ENCODE assay signal across 19 cellular contexts in genomic region chr1:3465091-3465934, GRCh38. TPM values are rescaled to one million over a fixed set of nuclear protein-coding genes. Genes with fewer than 3 reads are reported as not detected.
DNase-seq lines count a peak whose midpoint lies in the region; ATAC-seq and TF ChIP-seq lines count a peak whose summit lies in the region.
"Had no signal": no experiment of that assay in that cellular context is flagged by ENCODE, and none has a peak within 500 bp of the region (broad histone marks: within the 10 kb centered on the region; RNA-seq: fewer than 3 reads in every experiment).

No MANE protein-coding gene starts in this region.

- H3K4me3 Mint-ChIP-seq in neural crest cell, result no peak overlapping the region
- H3K4me3 Mint-ChIP-seq in CD8-positive, alpha-beta T cell, result no peak overlapping the region
- H3K4me3 Mint-ChIP-seq: activated naive CD8-positive, alpha-beta T cell treated with anti-CD3 and anti-CD28 coated beads for 36 hours; CD4-positive, CD25-positive, alpha-beta regulatory T cell had no signal

- H3K4me1 Mint-ChIP-seq in neural crest cell, result peaks cover 11% of the 10 kb centered on the region
- no peaks in the 10 kb centered on the region for H3K4me1 Mint-ChIP-seq in CD8-positive, alpha-beta T cell (ENCODE audit: low read depth)
- H3K4me1 Mint-ChIP-seq: activated naive CD8-positive, alpha-beta T cell treated with anti-CD3 and anti-CD28 coated beads for 36 hours; CD4-positive, CD25-positive, alpha-beta regulatory T cell had no signal

- H3K9me3 Mint-ChIP-seq in neural crest cell, result no peaks in the 10 kb centered on the region
- no peaks in the 10 kb centered on the region for H3K9me3 Mint-ChIP-seq in CD8-positive, alpha-beta T cell
- H3K9me3 Mint-ChIP-seq: activated naive CD8-positive, alpha-beta T cell treated with anti-CD3 and anti-CD28 coated beads for 36 hours; CD4-positive, CD25-positive, alpha-beta regulatory T cell had no signal

- H3K27ac ChIP-seq in right atrium auricular region (no peak overlapping the region), esophagus squamous epithelium (peak overlapping the region; percentile 17 to 68 (median 38)), vagina (peak overlapping the region; percentile 63), A673 (ENCODE audit: low read depth, low read length, poor library complexity, severe bottlenecking) (no peak overlapping the region)
- no peak overlapping the region for H3K27ac ChIP-seq in CD8-positive, alpha-beta T cell (ENCODE audit: low read depth, low read length)
- H3K27ac ChIP-seq: GM23248, hepatocyte had no signal

- no peaks in the 10 kb centered on the region for H3K27me3 Mint-ChIP-seq in neural crest cell (ENCODE audit: low read depth)
- no peaks in the 10 kb centered on the region for H3K27me3 Mint-ChIP-seq in CD8-positive, alpha-beta T cell (ENCODE audit: low read depth)
- H3K27me3 Mint-ChIP-seq: activated naive CD8-positive, alpha-beta T cell treated with anti-CD3 and anti-CD28 coated beads for 36 hours had no signal

- H3K27ac Mint-ChIP-seq in neural crest cell (ENCODE audit: unreplicated experiment), result peak overlapping the region; percentile 86
- H3K27ac Mint-ChIP-seq in CD8-positive, alpha-beta T cell, result no peak overlapping the region
- H3K27ac Mint-ChIP-seq: activated naive CD8-positive, alpha-beta T cell treated with anti-CD3 and anti-CD28 coated beads for 36 hours; CD4-positive, CD25-positive, alpha-beta regulatory T cell had no signal

- CTCF ChIA-PET in A673 (lab: Charles Lee), result no interaction called here
- CTCF ChIA-PET in CD8-positive, alpha-beta T cell (lab: Charles Lee), result interaction anchor here (0.7 to 4.2 kb wide), 4 partner anchors 9 to 259 kb away, joined by 3 to 24 read pairs (median 3); no protein-coding TSS in a partner anchor

- H3K27me3 ChIP-seq in right atrium auricular region (no peaks in the 10 kb centered on the region), esophagus squamous epithelium (no peaks in the 10 kb centered on the region), vagina (no peaks in the 10 kb centered on the region), A673 (replicated peaks; ENCODE audit: insufficient read depth, low read depth, low read length, poor library complexity) (no peaks in the 10 kb centered on the region)
- no peaks in the 10 kb centered on the region for H3K27me3 ChIP-seq in CD8-positive, alpha-beta T cell (ENCODE audit: insufficient read depth, low read length)
- H3K27me3 ChIP-seq: hepatocyte had no signal

- TF ChIP-seq POLR2A in esophagus squamous epithelium (IDR thresholded peaks at IDR 0.05) (no peak), vagina (IDR thresholded peaks at IDR 0.05) (no peak)

- no peaks in the 10 kb centered on the region for H3K36me3 Mint-ChIP-seq in neural crest cell (ENCODE audit: low read depth)
- no peaks in the 10 kb centered on the region for H3K36me3 Mint-ChIP-seq in CD8-positive, alpha-beta T cell
- H3K36me3 Mint-ChIP-seq: activated naive CD8-positive, alpha-beta T cell treated with anti-CD3 and anti-CD28 coated beads for 36 hours; CD4-positive, CD25-positive, alpha-beta regulatory T cell had no signal

- no peaks in the 10 kb centered on the region for H3K9me3 ChIP-seq in right atrium auricular region
- H3K9me3 ChIP-seq in esophagus squamous epithelium, result no peaks in the 10 kb centered on the region
- no peaks in the 10 kb centered on the region for H3K9me3 ChIP-seq in vagina
- no peaks in the 10 kb centered on the region for H3K9me3 ChIP-seq in A673 (ENCODE audit: low read depth, low read length, poor library complexity, severe bottlenecking)
- no peaks in the 10 kb centered on the region for H3K9me3 ChIP-seq in CD8-positive, alpha-beta T cell (ENCODE audit: low read length)

- DNase-seq in Right ventricle myocardium inferior (ENCODE audit: missing footprints), result peak; percentile 52
- DNase-seq in right atrium auricular region (ENCODE audit: low spot score), result no peak
- DNase-seq in esophagus squamous epithelium (lab: John Stamatoyannopoulos, UW), result no peak
- no peak for DNase-seq in neural crest cell (ENCODE audit: low read depth, low spot score)
- DNase-seq in vagina (ENCODE audit: extremely low spot score in 2 of 2), result no peak
- DNase-seq in A673 (ENCODE audit: low spot score), result no peak
- no peak for DNase-seq in islet precursor cell
- DNase-seq in CD8-positive, alpha-beta T cell, result no peak
- DNase-seq: activated CD4-positive, alpha-beta T cell treated with anti-CD3 and anti-CD28 coated beads for 1 hour; activated naive CD8-positive, alpha-beta T cell treated with anti-CD3 and anti-CD28 coated beads for 36 hours; CD4-positive, CD25-positive, alpha-beta regulatory T cell; DMS 273 treated with DMSO at 0.1 percent for 48 hours; GM23248; IMR-90; mesenchymal stem cell; NCI-H1417 treated with DMSO at 0.1 percent for 48 hours; NCI-H510A treated with DMSO at 0.1 percent for 48 hours; stimulated activated CD8-positive, alpha-beta memory T cell treated with anti-CD3 and anti-CD28 coated beads, Interleukin-4, amount 100 ng/mL, for 48 hours had no signal

- POLR2A ChIA-PET in A673 (lab: Charles Lee; ENCODE audit: low non-redundant PET), result no interaction called here
- POLR2A ChIA-PET in CD8-positive, alpha-beta T cell (lab: Charles Lee), result no interaction called here

- WGBS in esophagus squamous epithelium, 2 donors, result 43 to 68% methylated on average over 5 to 8 of the region's 28 CpGs

- TF ChIP-seq CTCF in right atrium auricular region (IDR thresholded peaks at IDR 0.05), result no peak
- TF ChIP-seq CTCF in esophagus squamous epithelium (IDR thresholded peaks at IDR 0.05), result no peak
- no peak for TF ChIP-seq CTCF in neural crest cell (conservative IDR thresholded peaks at IDR 0.05)
- TF ChIP-seq CTCF in vagina (IDR thresholded peaks at IDR 0.05), result no peak
- TF ChIP-seq CTCF in A673 (conservative IDR thresholded peaks at IDR 0.05; ENCODE audit: low read depth, low read length), result no peak
- TF ChIP-seq CTCF in CD8-positive, alpha-beta T cell (IDR thresholded peaks at IDR 0.05), result no peak

- H3K4me1 ChIP-seq in right atrium auricular region (peaks cover 0 to 7% of the 10 kb centered on the region in 2 donors), esophagus squamous epithelium (peaks cover 49 to 97% (median 64%) of the 10 kb centered on the region in 3 donors), vagina (peaks cover 58% of the 10 kb centered on the region), A673 (ENCODE audit: insufficient read depth, low read length, poor library complexity, severe bottlenecking) (no peaks in the 10 kb centered on the region)
- H3K4me1 ChIP-seq in CD8-positive, alpha-beta T cell (ENCODE audit: insufficient read depth, low read length), result no peaks in the 10 kb centered on the region

- ATAC-seq in Right ventricle myocardium inferior, result no peak
- no peak for ATAC-seq in CD8-positive, alpha-beta T cell

- intact Hi-C loops in Right ventricle myocardium inferior (cut with DNase I) (no loop called here), esophagus squamous epithelium (cut with DNase I) (no loop called here), vagina (cut with DNase I) (no loop called here), A673 (cut with micrococcal nuclease; ENCODE audit: unreplicated experiment) (no loop called here)
- intact Hi-C loops in CD8-positive, alpha-beta T cell (cut with DNase I, micrococcal nuclease), result no loop called here

- H3K4me3 ChIP-seq in right atrium auricular region (no peak overlapping the region), esophagus squamous epithelium (no peak overlapping the region), vagina (no peak overlapping the region), A673 (ENCODE audit: low read depth, low read length, poor library complexity, severe bottlenecking) (no peak overlapping the region)
- H3K4me3 ChIP-seq in CD8-positive, alpha-beta T cell (ENCODE audit: low read depth, low read length), result no peak overlapping the region
- H3K4me3 ChIP-seq: GM23248, hepatocyte had no signal

- H3K36me3 ChIP-seq in right atrium auricular region (no peaks in the 10 kb centered on the region), esophagus squamous epithelium (peaks cover 0 to 6% (median 0%) of the 10 kb centered on the region in 3 donors), vagina (no peaks in the 10 kb centered on the region), A673 (ENCODE audit: insufficient read depth, low read length, poor library complexity, severe bottlenecking) (no peaks in the 10 kb centered on the region)
- H3K36me3 ChIP-seq in CD8-positive, alpha-beta T cell (ENCODE audit: insufficient read depth, low read length), result no peaks in the 10 kb centered on the region

- BruUV-seq in A673 (replicated peaks; lab: Mats Ljungman, UMichigan), result no TSS peak

RNA-seq across cellular contexts. Expression of gene ARHGEF16, which starts 10.8 kb away (rescaled TPM):
- total RNA-seq in Right ventricle myocardium inferior (1.4 TPM), right atrium auricular region (1 to 10 TPM in 1 of 2 donors, under 1 TPM in 1; 0.22 to 1.5 TPM), esophagus squamous epithelium (10 to 100 TPM in 3 of 4 donors, 1 to 10 TPM in 1; 8.4 to 24.6 (median 22.4) TPM), neural crest cell (11.3 and 12.2 TPM in 2 replicates), vagina (6.4 TPM), A673 (2021) (8.9 and 11.2 TPM in 2 replicates)
- not detected for total RNA-seq in CD8-positive, alpha-beta T cell
- total RNA-seq: CD4-positive, CD25-positive, alpha-beta regulatory T cell; GM23248 had no signal

Comparison
In these comparisons a context has a peak if more than half of its experiments do, and no peak if none do; other contexts are left out.
1. H3K27ac ChIP-seq: peak in esophagus squamous epithelium (4 of 4) and vagina (single experiment); none in right atrium auricular region (0 of 2), A673 (single experiment) and CD8-positive, alpha-beta T cell (single experiment).